In the genomic region with DNA sequence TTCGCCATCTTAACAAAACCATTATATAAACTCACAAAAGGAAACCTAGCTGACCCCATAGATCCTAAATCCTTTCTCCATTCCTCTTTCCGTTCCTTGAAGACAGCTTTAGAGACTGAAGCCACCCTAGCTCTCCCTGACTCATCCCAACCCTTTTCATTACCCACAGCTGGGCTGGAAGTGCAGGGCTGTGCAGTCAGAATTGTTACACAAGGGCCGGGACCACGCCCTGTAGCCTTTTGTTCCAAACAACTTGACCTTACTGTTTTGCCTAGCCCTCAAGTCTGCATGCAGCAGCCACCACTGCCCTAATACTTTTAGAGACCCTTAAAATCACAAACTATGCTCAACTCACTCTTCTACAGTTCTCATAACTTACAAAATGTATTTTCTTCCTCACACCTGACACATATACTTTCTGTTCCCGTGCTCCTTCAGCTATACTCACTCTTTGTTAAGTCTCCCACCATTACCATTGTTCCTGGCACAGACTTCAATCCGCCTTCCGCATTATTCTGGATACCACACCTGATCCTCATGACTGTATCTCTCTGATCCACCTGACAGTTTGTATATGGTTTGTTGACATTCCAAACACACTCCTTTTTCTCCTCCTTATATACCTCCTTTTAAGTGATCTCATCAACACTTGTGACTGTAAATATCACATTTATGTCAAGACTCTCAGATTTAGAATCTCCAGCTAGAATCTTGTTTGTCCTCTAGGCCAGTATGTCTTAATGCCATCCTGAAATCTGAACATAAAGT, we compare ENCODE assay signal across 24 cellular contexts.
DNase-seq lines count a peak whose midpoint lies in the region; ATAC-seq and TF ChIP-seq lines count a peak whose summit lies in the region.
"Had no signal": no experiment of that assay in that cellular context is flagged by ENCODE, and none has a peak within 500 bp of the region (broad histone marks: within the 10 kb centered on the region; RNA-seq: fewer than 3 reads in every experiment).

No MANE protein-coding gene starts in this region.

- H3K9me3 Mint-ChIP-seq in activated CD4-positive, alpha-beta T cell treated with anti-CD3 and anti-CD28 coated beads, Interleukin-2, amount 10 ng/mL, durations not matched to agents 7 days and 5 days, result no peaks in the 10 kb centered on the region
- H3K9me3 Mint-ChIP-seq: activated naive CD4-positive, alpha-beta T cell treated with anti-CD3 and anti-CD28 coated beads for 36 hours; brain had no signal

- H3K4me3 ChIP-seq in mammary epithelial cell (replicated peaks in 1 of 3; ENCODE audit: insufficient read depth in 1 of 3, low read depth in 2 of 3, low read length in 3 of 3) (no peak overlapping the region), gastroesophageal sphincter (no peak overlapping the region), tibial artery (no peak overlapping the region)
- H3K4me3 ChIP-seq: lower lobe of right lung, SJSA1, spleen had no signal

- no peak overlapping the region for H2AFZ ChIP-seq in mammary epithelial cell (ENCODE audit: low read depth, low read length)

- H3K27ac Mint-ChIP-seq in activated CD4-positive, alpha-beta T cell treated with anti-CD3 and anti-CD28 coated beads, Interleukin-2, amount 10 ng/mL, durations not matched to agents 7 days and 5 days, result no peak overlapping the region
- H3K27ac Mint-ChIP-seq: activated naive CD4-positive, alpha-beta T cell treated with anti-CD3 and anti-CD28 coated beads for 36 hours; brain; CD4-positive, CD25-positive, alpha-beta regulatory T cell; natural killer cell had no signal

- no peak for TF ChIP-seq EP300 in gastroesophageal sphincter (IDR thresholded peaks at IDR 0.05)

- ATAC-seq in gastroesophageal sphincter (peak; percentile 50), HG03521 (IDR thresholded peaks at IDR 0.05; ENCODE audit: unreplicated experiment) (no peak)
- ATAC-seq: lower lobe of right lung, natural killer cell had no signal

- H3K27ac ChIP-seq in mammary epithelial cell (ENCODE audit: insufficient read depth, low read depth, low read length), result no peak overlapping the region
- H3K27ac ChIP-seq in gastroesophageal sphincter, result no peak overlapping the region
- H3K27ac ChIP-seq in tibial artery, result no peak overlapping the region
- H3K27ac ChIP-seq: lower lobe of right lung, SJSA1, spleen had no signal

- no peaks in the 10 kb centered on the region for H3K4me1 Mint-ChIP-seq in activated CD4-positive, alpha-beta T cell treated with anti-CD3 and anti-CD28 coated beads, Interleukin-2, amount 10 ng/mL, durations not matched to agents 7 days and 5 days
- H3K4me1 Mint-ChIP-seq: brain; CD4-positive, CD25-positive, alpha-beta regulatory T cell; natural killer cell had no signal

- TF ChIP-seq POLR2A in gastroesophageal sphincter (IDR thresholded peaks at IDR 0.05), result no peak

- BruUV-seq in mammary epithelial cell (replicated peaks; lab: Mats Ljungman, UMichigan), result no TSS peak

- no peak for TF ChIP-seq CTCF in mammary epithelial cell (conservative IDR thresholded peaks at IDR 0.05 in 1 of 2, IDR thresholded peaks at IDR 0.05 in 1 of 2; ENCODE audit: extremely low read depth in 1 of 2, insufficient read depth in 1 of 2, low read depth in 1 of 2, low read length in 2 of 2)
- no peak for TF ChIP-seq CTCF in gastroesophageal sphincter (IDR thresholded peaks at IDR 0.05)
- TF ChIP-seq CTCF in tibial artery (IDR thresholded peaks at IDR 0.05), result no peak

- H3K4me2 ChIP-seq in mammary epithelial cell (ENCODE audit: insufficient read depth, low read depth, low read length), result no peak overlapping the region

- peak; percentile 20 for DNase-seq in NCI-H748 (lab: John Stamatoyannopoulos, UW; ENCODE audit: unreplicated experiment)
- no peak for DNase-seq in NCI-H748 treated with DMSO at 0.1 percent for 48 hours (lab: John Stamatoyannopoulos, UW)
- DNase-seq in mammary epithelial cell, result peak; percentile 54
- peak; percentile 28 to 65 for DNase-seq in tibial artery
- no peak for DNase-seq in G401 (ENCODE audit: low spot score)
- DNase-seq in activated CD4-positive, alpha-beta T cell treated with anti-CD3 and anti-CD28 coated beads, Interleukin-2, amount 10 ng/mL, durations not matched to agents 7 days and 5 days, result no peak
- DNase-seq: 8988T; activated CD8-positive, alpha-beta memory T cell treated with anti-CD3 and anti-CD28 coated beads, Interleukin-2, amount 50 U/mL, for 48 hours; activated naive CD4-positive, alpha-beta T cell treated with anti-CD3 and anti-CD28 coated beads for 36 hours; CD4-positive, CD25-positive, alpha-beta regulatory T cell; DMS79 treated with DMSO at 0.1 percent for 48 hours; effector CD4-positive, alpha-beta T cell; lower lobe of right lung; natural killer cell; NCI-H1436 treated with DMSO at 0.1 percent for 48 hours; NCI-H226; posterior cingulate gyrus; spleen; stimulated activated naive CD4-positive, alpha-beta T cell treated with Interleukin-2 at 50 U/mL for 16 hours; T-helper 9 cell had no signal

- dilution Hi-C loops in mammary epithelial cell (cut with HindIII; ENCODE audit: low sequenced_read_pairs), result no loop called here

- POLR2A ChIA-PET in activated CD4-positive, alpha-beta T cell treated with anti-CD3 and anti-CD28 coated beads, Interleukin-2, amount 10 ng/mL, durations not matched to agents 7 days and 5 days (lab: Charles Lee), result no interaction called here

- no peaks in the 10 kb centered on the region for H3K27me3 Mint-ChIP-seq in activated CD4-positive, alpha-beta T cell treated with anti-CD3 and anti-CD28 coated beads, Interleukin-2, amount 10 ng/mL, durations not matched to agents 7 days and 5 days

- intact Hi-C loops in mammary epithelial cell (cut with micrococcal nuclease) (no loop called here), tibial artery (cut with DNase I; ENCODE audit: low total_unique reads) (no loop called here)

- 89% methylated on average over 7 of the region's 7 CpGs for WGBS in mammary epithelial cell (ENCODE audit: low coverage, missing lambda C conversion rate)
- 88 to 96% methylated on average over 4 to 7 of the region's 7 CpGs for WGBS in gastroesophageal sphincter (ENCODE audit: low coverage in 1 of 2), 2 donors

- CTCF ChIA-PET in mammary epithelial cell (lab: Charles Lee; ENCODE audit: low non-redundant PET), result no interaction called here
- CTCF ChIA-PET in activated CD4-positive, alpha-beta T cell treated with anti-CD3 and anti-CD28 coated beads, Interleukin-2, amount 10 ng/mL, durations not matched to agents 7 days and 5 days (lab: Charles Lee), result no interaction called here

- H3K79me2 ChIP-seq in mammary epithelial cell (ENCODE audit: insufficient read depth, low read length), result no peaks in the 10 kb centered on the region

- no peak overlapping the region for H3K9ac ChIP-seq in mammary epithelial cell (ENCODE audit: insufficient read depth, low read length)

- H3K4me3 Mint-ChIP-seq in activated CD4-positive, alpha-beta T cell treated with anti-CD3 and anti-CD28 coated beads, Interleukin-2, amount 10 ng/mL, durations not matched to agents 7 days and 5 days, result no peak overlapping the region
- H3K4me3 Mint-ChIP-seq: activated naive CD4-positive, alpha-beta T cell treated with anti-CD3 and anti-CD28 coated beads for 36 hours; brain; CD4-positive, CD25-positive, alpha-beta regulatory T cell; natural killer cell had no signal

- H3K9me3 ChIP-seq in mammary epithelial cell (replicated peaks; ENCODE audit: insufficient read depth, low read length), result no peaks in the 10 kb centered on the region
- no peaks in the 10 kb centered on the region for H3K9me3 ChIP-seq in gastroesophageal sphincter
- no peaks in the 10 kb centered on the region for H3K9me3 ChIP-seq in tibial artery
- H3K9me3 ChIP-seq: lower lobe of right lung, SJSA1, spleen had no signal

- no peaks in the 10 kb centered on the region for H3K36me3 Mint-ChIP-seq in activated CD4-positive, alpha-beta T cell treated with anti-CD3 and anti-CD28 coated beads, Interleukin-2, amount 10 ng/mL, durations not matched to agents 7 days and 5 days (ENCODE audit: low read depth)
- H3K36me3 Mint-ChIP-seq: brain; CD4-positive, CD25-positive, alpha-beta regulatory T cell; natural killer cell had no signal

- H3K27me3 ChIP-seq in mammary epithelial cell (ENCODE audit: insufficient read depth, low read length) (no peaks in the 10 kb centered on the region), gastroesophageal sphincter (no peaks in the 10 kb centered on the region), tibial artery (no peaks in the 10 kb centered on the region)
- H3K27me3 ChIP-seq: SJSA1, spleen had no signal

- H3K4me1 ChIP-seq in mammary epithelial cell (ENCODE audit: insufficient read depth, low read length) (peaks cover 14% of the 10 kb centered on the region), gastroesophageal sphincter (no peaks in the 10 kb centered on the region), tibial artery (no peaks in the 10 kb centered on the region)
- H3K4me1 ChIP-seq: lower lobe of right lung, SJSA1 had no signal

- H3K36me3 ChIP-seq in mammary epithelial cell (ENCODE audit: insufficient read depth, low read length), result no peaks in the 10 kb centered on the region
- no peaks in the 10 kb centered on the region for H3K36me3 ChIP-seq in gastroesophageal sphincter
- H3K36me3 ChIP-seq in tibial artery, result no peaks in the 10 kb centered on the region
- H3K36me3 ChIP-seq: lower lobe of right lung, SJSA1, spleen had no signal

- in situ Hi-C loops in mammary epithelial cell (cut with MboI; ENCODE audit: low sequenced_read_pairs in 2 of 2) (no loop called here), G401 (cut with HindIII; ENCODE audit: low sequenced_read_pairs) (no loop called here)

- H4K20me1 ChIP-seq in mammary epithelial cell (ENCODE audit: insufficient read depth, low read length), result no peaks in the 10 kb centered on the region

Comparison
In these comparisons a context has a peak if more than half of its experiments do, and no peak if none do; other contexts are left out.
1. DNase-seq: peak in NCI-H748 (single experiment), mammary epithelial cell (single experiment) and tibial artery (2 of 2); none in NCI-H748 treated with DMSO at 0.1 percent for 48 hours (single experiment), G401 (single experiment) and activated CD4-positive, alpha-beta T cell treated with anti-CD3 and anti-CD28 coated beads, Interleukin-2, amount 10 ng/mL, durations not matched to agents 7 days and 5 days (single experiment).